14 cellular contexts compared by ENCODE assay signal in genomic region chr6:44974511-44974910, GRCh38.
"Had no signal": no experiment of that assay in that cellular context is flagged by ENCODE, and none has a peak within 500 bp of the region (broad histone marks: within the 10 kb centered on the region; RNA-seq: fewer than 3 reads in every experiment).

No MANE protein-coding gene starts in this region.

- H3K9me3 ChIP-seq: prostate gland, uterus had no signal

- H3K27me3 ChIP-seq: uterus had no signal

- H3K4me1 ChIP-seq: prostate gland, uterus had no signal

- H3K4me3 ChIP-seq: lung, prostate gland, uterus had no signal

- H3K27ac Mint-ChIP-seq: natural killer cell treated with Interleukin-12 subunit alpha and Interleukin-12 subunit beta and Interleukin-15 and Interleukin-18, amount 100 ng/mL, for 72 hours; WTC11 had no signal

- H3K4me3 Mint-ChIP-seq: activated T-cell treated with anti-CD3 and anti-CD28 coated beads, Interleukin-2, amount 50 U/mL, for 72 hours; natural killer cell treated with Interleukin-12 subunit alpha and Interleukin-12 subunit beta and Interleukin-15 and Interleukin-18, amount 100 ng/mL, for 72 hours; WTC11 had no signal

- DNase-seq: activated CD4-positive, alpha-beta T cell treated with anti-CD3 and anti-CD28 coated beads, Interleukin-2, amount 50 U/mL, for 4 hours; activated gamma-delta T cell; activated naive CD4-positive, alpha-beta T cell treated with anti-CD3 and anti-CD28 coated beads, Interleukin-2, amount 50 U/mL, for 16 hours; activated T-cell treated with anti-CD3 and anti-CD28 coated beads, Interleukin-2, amount 50 U/mL, for 72 hours; amniotic stem cell; stimulated activated CD4-positive, alpha-beta T cell treated with anti-CD3 and anti-CD28 coated beads, Interleukin-12 subunit alpha, Interleukin-12 subunit beta, amount 100 ng/mL, for 4 hours; T-helper 1 cell; T-helper 9 cell; trophoblast cell; uterus had no signal

- H3K36me3 ChIP-seq: prostate gland, uterus had no signal

- ATAC-seq: activated T-cell treated with anti-CD3 and anti-CD28 coated beads, Interleukin-2, amount 50 U/mL, for 72 hours; natural killer cell treated with Interleukin-12 subunit alpha and Interleukin-12 subunit beta and Interleukin-15 and Interleukin-18, amount 100 ng/mL, for 72 hours; WTC11 had no signal

- H3K27ac ChIP-seq: prostate gland, uterus had no signal

- H3K4me1 Mint-ChIP-seq: WTC11 had no signal

- H3K27me3 Mint-ChIP-seq: natural killer cell treated with Interleukin-12 subunit alpha and Interleukin-12 subunit beta and Interleukin-15 and Interleukin-18, amount 100 ng/mL, for 72 hours had no signal
